ENCODE assay signal across 8 cellular contexts in the genomic region with DNA sequence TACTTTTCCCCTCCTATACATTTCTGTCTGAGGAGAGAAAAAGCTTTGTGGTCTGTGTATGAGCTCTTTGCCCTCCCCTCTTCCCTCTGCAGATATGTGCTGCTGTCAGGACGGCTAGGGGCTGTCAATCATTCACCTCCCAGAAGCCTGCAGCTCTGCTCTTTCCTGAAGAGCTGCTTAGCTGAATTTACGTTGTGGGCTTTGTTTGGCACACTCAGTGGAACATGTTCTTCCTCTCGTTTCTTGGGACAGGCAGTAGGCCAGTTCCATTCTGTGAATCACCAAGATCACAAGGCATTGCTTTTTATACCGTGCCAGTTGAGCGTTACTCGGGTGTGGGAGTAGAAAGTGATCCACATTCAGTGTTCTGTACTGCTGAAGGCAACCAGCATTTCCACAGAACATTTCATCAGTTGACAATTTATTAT.
A peak's percentile ranks its signal among the peaks of the same experiment; 100 is the strongest.
DNase-seq lines count a peak whose midpoint lies in the region; ATAC-seq, FAIRE-seq and TF ChIP-seq lines count a peak whose summit lies in the region.

No MANE protein-coding gene starts in this region.

- DNase-seq in BJ (ENCODE audit: low read depth) (peak; percentile 78), astrocyte of the hippocampus (ENCODE audit: low read depth, low spot score) (peak; percentile 93), upper lobe of right lung (no peak), NCI-H2196 (lab: John Stamatoyannopoulos, UW; ENCODE audit: unreplicated experiment) (no peak), HTR-8/SVneo (ENCODE audit: insufficient read length, low spot score) (no peak)

- H3K27me3 ChIP-seq in BJ (ENCODE audit: control insufficient read depth, insufficient read depth, low read length) (no peaks in the 10 kb centered on the region), layer of hippocampus (ENCODE audit: control insufficient read depth, insufficient read depth, low read length) (no peaks in the 10 kb centered on the region), upper lobe of right lung (no peaks in the 10 kb centered on the region)

- POLR2A ChIA-PET in BJ (lab: Charles Lee), result no interaction called here

- H3K4me3 ChIP-seq in BJ (ENCODE audit: low read depth, low read length), result no peak overlapping the region
- no peak overlapping the region for H3K4me3 ChIP-seq in upper lobe of right lung

- TF ChIP-seq CTCF in BJ (IDR thresholded peaks at IDR 0.05; ENCODE audit: insufficient read depth, low read depth, low read length) (no peak), upper lobe of right lung (IDR thresholded peaks at IDR 0.05) (no peak)

- no peaks in the 10 kb centered on the region for H3K36me3 ChIP-seq in BJ (ENCODE audit: control insufficient read depth, insufficient read depth, low read length)
- H3K36me3 ChIP-seq in upper lobe of right lung, result no peaks in the 10 kb centered on the region

- FAIRE-seq in HTR-8/SVneo (lab: Jason Lieb, UNC), result no peak

- intact Hi-C loops in upper lobe of right lung (cut with DNase I), result no loop called here

- H3K9me3 ChIP-seq in upper lobe of right lung, result no peaks in the 10 kb centered on the region

- CTCF ChIA-PET in BJ (lab: Yijun Ruan, JAX), result interaction anchor here (0.7 to 2.4 kb wide), 5 partner anchors 13 to 168 kb away, joined by 3 to 18 read pairs (median 3); no protein-coding TSS in a partner anchor

- H3K4me1 ChIP-seq in upper lobe of right lung, result peaks cover 17% of the 10 kb centered on the region

- H3K27ac ChIP-seq in layer of hippocampus (ENCODE audit: low read depth, low read length) (peak overlapping the region; percentile 49), upper lobe of right lung (peak overlapping the region; percentile 45)

- ATAC-seq in HG02981 (IDR thresholded peaks at IDR 0.05; ENCODE audit: unreplicated experiment) (peak; percentile 49), upper lobe of right lung (peak; percentile 81), HG02623 (IDR thresholded peaks at IDR 0.05; ENCODE audit: unreplicated experiment) (no peak)

Comparison
In these comparisons a context has a peak if more than half of its experiments do, and no peak if none do; other contexts are left out.
1. DNase-seq: peak in BJ (single experiment) and astrocyte of the hippocampus (single experiment); none in upper lobe of right lung (single experiment), NCI-H2196 (single experiment) and HTR-8/SVneo (single experiment).